13 cellular contexts compared by ENCODE assay signal in genomic region chr1:198696211-198696610, GRCh38. TPM values are rescaled to one million over a fixed set of nuclear protein-coding genes. Genes with fewer than 3 reads are reported as not detected.
DNase-seq lines count a peak whose midpoint lies in the region; ATAC-seq and TF ChIP-seq lines count a peak whose summit lies in the region.
"Had no signal": no experiment of that assay in that cellular context is flagged by ENCODE, and none has a peak within 500 bp of the region (broad histone marks: within the 10 kb centered on the region; RNA-seq: fewer than 3 reads in every experiment).

No MANE protein-coding gene starts in this region.

- peaks cover 84% of the 10 kb centered on the region for H3K36me3 Mint-ChIP-seq in CD8-positive, alpha-beta T cell
- peaks cover 77% of the 10 kb centered on the region for H3K36me3 Mint-ChIP-seq in activated CD8-positive, alpha-beta T cell treated with anti-CD3 and anti-CD28 coated beads for 36 hours (ENCODE audit: low read depth)

- H3K4me3 ChIP-seq in CD8-positive, alpha-beta T cell (ENCODE audit: low read depth, low read length): no peak overlapping the region
- H3K4me3 ChIP-seq in smooth muscle cell: no peak overlapping the region
- H3K4me3 ChIP-seq: gastrocnemius medialis, tibial artery had no signal

- no peak overlapping the region for H2AFZ ChIP-seq in smooth muscle cell (ENCODE audit: low read depth)

- H3F3A ChIP-seq in smooth muscle cell (ENCODE audit: low read depth): no peaks in the 10 kb centered on the region

- H3K4me1 ChIP-seq in CD8-positive, alpha-beta T cell (ENCODE audit: insufficient read depth, low read length): peaks cover 73% of the 10 kb centered on the region
- peaks cover 14% of the 10 kb centered on the region for H3K4me1 ChIP-seq in smooth muscle cell (ENCODE audit: low read depth)
- H3K4me1 ChIP-seq: gastrocnemius medialis, tibial artery had no signal

- H3K9me3 Mint-ChIP-seq in CD8-positive, alpha-beta T cell: no peaks in the 10 kb centered on the region
- H3K9me3 Mint-ChIP-seq in activated CD8-positive, alpha-beta T cell treated with anti-CD3 and anti-CD28 coated beads for 36 hours: no peaks in the 10 kb centered on the region

- no peak for ATAC-seq in CD8-positive, alpha-beta T cell
- ATAC-seq in GM19328 (IDR thresholded peaks at IDR 0.05; ENCODE audit: unreplicated experiment) (peak; percentile 78), HG03103 (IDR thresholded peaks at IDR 0.05; ENCODE audit: low read depth, unreplicated experiment) (peak; percentile 64)
- no peak for ATAC-seq in activated CD8-positive, alpha-beta T cell treated with anti-CD3 and anti-CD28 coated beads for 36 hours
- ATAC-seq: gastrocnemius medialis, left ventricle myocardium superior, SK-N-SH treated with all-trans-retinoic acid at 6 μM for 48 hours had no signal

- H3K27me3 ChIP-seq in CD8-positive, alpha-beta T cell (ENCODE audit: insufficient read depth, low read length): no peaks in the 10 kb centered on the region
- no peaks in the 10 kb centered on the region for H3K27me3 ChIP-seq in smooth muscle cell (ENCODE audit: low read depth)
- H3K27me3 ChIP-seq: gastrocnemius medialis had no signal

- POLR2A ChIA-PET in CD8-positive, alpha-beta T cell (lab: Charles Lee): interaction anchor here (1.3 to 1.5 kb wide), 2 partner anchors 27 to 74 kb away, joined by 3 to 7 read pairs; no protein-coding TSS in a partner anchor
- POLR2A ChIA-PET in activated CD8-positive, alpha-beta T cell treated with anti-CD3 and anti-CD28 coated beads for 36 hours (lab: Charles Lee): interaction anchor here (1.0 kb wide), 1 partner anchor 46 kb away, joined by 3 read pairs; no protein-coding TSS in a partner anchor

- no peaks in the 10 kb centered on the region for H4K20me1 ChIP-seq in smooth muscle cell (ENCODE audit: low read depth)

- WGBS in smooth muscle cell (ENCODE audit: low lambda C conversion rate): 95% methylated on average over 1 of the region's 1 CpG

- no peaks in the 10 kb centered on the region for H3K79me2 ChIP-seq in smooth muscle cell (ENCODE audit: low read depth)

- CTCF ChIA-PET in CD8-positive, alpha-beta T cell (lab: Charles Lee): no interaction called here
- CTCF ChIA-PET in activated CD8-positive, alpha-beta T cell treated with anti-CD3 and anti-CD28 coated beads for 36 hours (lab: Charles Lee): no interaction called here

- no peak overlapping the region for H3K27ac ChIP-seq in CD8-positive, alpha-beta T cell (ENCODE audit: low read depth, low read length)
- H3K27ac ChIP-seq in smooth muscle cell (ENCODE audit: low read depth): no peak overlapping the region
- H3K27ac ChIP-seq: gastrocnemius medialis, tibial artery had no signal

- peak overlapping the region; percentile 74 for H3K27ac Mint-ChIP-seq in CD8-positive, alpha-beta T cell
- peak overlapping the region; percentile 23 for H3K27ac Mint-ChIP-seq in activated CD8-positive, alpha-beta T cell treated with anti-CD3 and anti-CD28 coated beads for 36 hours

- H3K36me3 ChIP-seq in CD8-positive, alpha-beta T cell (ENCODE audit: insufficient read depth, low read length): peaks cover 52% of the 10 kb centered on the region
- H3K36me3 ChIP-seq in smooth muscle cell (ENCODE audit: low read depth): no peaks in the 10 kb centered on the region
- H3K36me3 ChIP-seq: gastrocnemius medialis, tibial artery had no signal

- H3K27me3 Mint-ChIP-seq in CD8-positive, alpha-beta T cell (ENCODE audit: low read depth): no peaks in the 10 kb centered on the region
- H3K27me3 Mint-ChIP-seq in activated CD8-positive, alpha-beta T cell treated with anti-CD3 and anti-CD28 coated beads for 36 hours: no peaks in the 10 kb centered on the region

- TF ChIP-seq CTCF in CD8-positive, alpha-beta T cell (IDR thresholded peaks at IDR 0.05): no peak
- no peak for TF ChIP-seq CTCF in activated CD8-positive, alpha-beta T cell treated with anti-CD3 and anti-CD28 coated beads for 36 hours (IDR thresholded peaks at IDR 0.05)
- no peak for TF ChIP-seq CTCF in smooth muscle cell (IDR thresholded peaks at IDR 0.05; ENCODE audit: borderline replicate concordance, insufficient read depth, poor library complexity, severe bottlenecking)

- H3K4me3 Mint-ChIP-seq in CD8-positive, alpha-beta T cell: peak overlapping the region; percentile 62
- no peak overlapping the region for H3K4me3 Mint-ChIP-seq in activated CD8-positive, alpha-beta T cell treated with anti-CD3 and anti-CD28 coated beads for 36 hours

- peaks cover 85% of the 10 kb centered on the region for H3K4me1 Mint-ChIP-seq in CD8-positive, alpha-beta T cell (ENCODE audit: low read depth)
- H3K4me1 Mint-ChIP-seq in activated CD8-positive, alpha-beta T cell treated with anti-CD3 and anti-CD28 coated beads for 36 hours (ENCODE audit: low read depth): peaks cover 82% of the 10 kb centered on the region

- no peak overlapping the region for H3K9ac ChIP-seq in smooth muscle cell (ENCODE audit: low read depth)

- H3K9me3 ChIP-seq in CD8-positive, alpha-beta T cell (ENCODE audit: low read length): no peaks in the 10 kb centered on the region
- no peaks in the 10 kb centered on the region for H3K9me3 ChIP-seq in smooth muscle cell (replicated peaks; ENCODE audit: low read depth)
- H3K9me3 ChIP-seq: gastrocnemius medialis, tibial artery had no signal

- DNase-seq in CD8-positive, alpha-beta T cell: no peak
- no peak for DNase-seq in activated CD8-positive, alpha-beta T cell treated with anti-CD3 and anti-CD28 coated beads for 36 hours
- no peak for DNase-seq in cardiac septum (ENCODE audit: low spot score)
- DNase-seq in OCI-M2 (lab: John Stamatoyannopoulos, UW; ENCODE audit: unreplicated experiment): no peak
- DNase-seq in NCI-H2029 (lab: John Stamatoyannopoulos, UW): no peak
- no peak for DNase-seq in smooth muscle cell (lab: John Stamatoyannopoulos, UW; ENCODE audit: unreplicated experiment)
- DNase-seq: gastrocnemius medialis, IMR-90, left ventricle myocardium superior, tibial artery had no signal

- intact Hi-C loops in CD8-positive, alpha-beta T cell (cut with DNase I, micrococcal nuclease): loop anchor here (10.0 kb wide), 1 partner anchor 921 kb away; the partner anchor contains the start of gene DENND1B (in 2 of the 2)
- intact Hi-C loops in activated CD8-positive, alpha-beta T cell treated with anti-CD3 and anti-CD28 coated beads for 36 hours (cut with micrococcal nuclease): no loop called here
- intact Hi-C loops in cardiac septum (cut with DNase I): no loop called here

- no peak overlapping the region for H3K4me2 ChIP-seq in smooth muscle cell

RNA-seq across cellular contexts. Expression of gene PTPRC, which starts 57.4 kb away (rescaled TPM):
- 100 to 1,000 TPM; 603 to 634 TPM for total RNA-seq in CD8-positive, alpha-beta T cell
- total RNA-seq in activated CD8-positive, alpha-beta T cell treated with anti-CD3 and anti-CD28 coated beads for 36 hours: 100 to 1,000 TPM; 475 to 499 TPM
- total RNA-seq in cardiac septum: 11.4 TPM
- total RNA-seq in smooth muscle cell: 0.04 TPM in 1 of 2 replicates, not detected in the other
- polyA plus RNA-seq in smooth muscle cell: 0.37 TPM in 1 of 2 replicates, not detected in the other
- total RNA-seq: IMR-90 had no signal
- polyA plus RNA-seq: IMR-90 had no signal

Comparison
In these comparisons a context has a peak if more than half of its experiments do, and no peak if none do; other contexts are left out.
1. ATAC-seq: peak in GM19328 (single experiment) and HG03103 (single experiment); none in CD8-positive, alpha-beta T cell (single experiment) and activated CD8-positive, alpha-beta T cell treated with anti-CD3 and anti-CD28 coated beads for 36 hours (single experiment).
2. RNA of gene PTPRC, which starts 57.4 kb away (total RNA-seq): 603 to 634 TPM in CD8-positive, alpha-beta T cell and 475 to 499 TPM in activated CD8-positive, alpha-beta T cell treated with anti-CD3 and anti-CD28 coated beads for 36 hours; 11.4 TPM in cardiac septum (single experiment) and 0.04 TPM in smooth muscle cell; every median in the first group is over 10 times any median in the second.
3. intact Hi-C loops: an anchor here in CD8-positive, alpha-beta T cell (10.0 kb wide); none called in activated CD8-positive, alpha-beta T cell treated with anti-CD3 and anti-CD28 coated beads for 36 hours and cardiac septum.